Comparison of ENCODE assay signal across 1 cellular context in the genomic region with DNA sequence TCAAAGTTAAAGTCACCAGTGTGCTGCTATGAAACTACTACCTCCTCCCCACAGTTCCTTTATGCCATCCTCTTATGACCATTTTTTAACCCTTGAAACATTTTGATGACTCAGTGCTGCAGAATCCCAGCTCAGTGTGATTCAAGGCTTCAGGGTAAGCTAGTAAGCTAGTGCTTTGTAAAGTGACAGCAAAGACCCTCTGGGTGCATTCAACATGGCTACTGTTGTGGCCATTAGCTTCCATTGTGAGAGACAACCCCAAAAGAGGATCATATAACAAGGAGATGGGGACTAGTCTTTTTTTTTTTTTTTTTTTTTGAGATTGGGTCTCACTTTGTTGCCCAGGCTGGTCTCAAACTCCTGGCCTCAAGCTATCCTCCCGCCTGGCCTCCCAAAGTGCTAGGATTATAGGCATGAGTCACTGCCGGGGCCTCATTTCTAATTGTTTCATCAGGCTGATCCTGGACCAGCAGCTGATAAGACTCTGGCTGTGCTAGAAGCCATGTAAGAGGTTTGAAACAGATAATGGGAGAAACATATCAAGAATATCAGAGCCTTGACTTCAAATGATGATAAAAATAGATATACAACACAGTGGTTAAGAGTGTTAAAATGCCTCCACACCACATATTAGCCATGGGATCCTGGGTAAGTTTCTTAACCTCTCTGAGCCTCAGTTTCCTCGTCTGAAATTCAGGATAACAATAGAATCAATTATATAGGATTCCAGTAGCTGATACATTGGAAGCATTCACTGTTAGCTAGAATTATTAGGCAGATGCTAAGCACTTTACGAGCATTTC.
TF ChIP-seq lines count a peak whose summit lies in the region.

No MANE protein-coding gene starts in this region.

TF ChIP-seq in K562, 482 proteins besides CTCF, POLR2A, EP300 and RAD21 (continued from another document and continues in another):
- no peak for TF ChIP-seq FUS (optimal IDR thresholded peaks at IDR 0.05; ENCODE audit: low read depth, low read length)
- TF ChIP-seq, protein P1, sequence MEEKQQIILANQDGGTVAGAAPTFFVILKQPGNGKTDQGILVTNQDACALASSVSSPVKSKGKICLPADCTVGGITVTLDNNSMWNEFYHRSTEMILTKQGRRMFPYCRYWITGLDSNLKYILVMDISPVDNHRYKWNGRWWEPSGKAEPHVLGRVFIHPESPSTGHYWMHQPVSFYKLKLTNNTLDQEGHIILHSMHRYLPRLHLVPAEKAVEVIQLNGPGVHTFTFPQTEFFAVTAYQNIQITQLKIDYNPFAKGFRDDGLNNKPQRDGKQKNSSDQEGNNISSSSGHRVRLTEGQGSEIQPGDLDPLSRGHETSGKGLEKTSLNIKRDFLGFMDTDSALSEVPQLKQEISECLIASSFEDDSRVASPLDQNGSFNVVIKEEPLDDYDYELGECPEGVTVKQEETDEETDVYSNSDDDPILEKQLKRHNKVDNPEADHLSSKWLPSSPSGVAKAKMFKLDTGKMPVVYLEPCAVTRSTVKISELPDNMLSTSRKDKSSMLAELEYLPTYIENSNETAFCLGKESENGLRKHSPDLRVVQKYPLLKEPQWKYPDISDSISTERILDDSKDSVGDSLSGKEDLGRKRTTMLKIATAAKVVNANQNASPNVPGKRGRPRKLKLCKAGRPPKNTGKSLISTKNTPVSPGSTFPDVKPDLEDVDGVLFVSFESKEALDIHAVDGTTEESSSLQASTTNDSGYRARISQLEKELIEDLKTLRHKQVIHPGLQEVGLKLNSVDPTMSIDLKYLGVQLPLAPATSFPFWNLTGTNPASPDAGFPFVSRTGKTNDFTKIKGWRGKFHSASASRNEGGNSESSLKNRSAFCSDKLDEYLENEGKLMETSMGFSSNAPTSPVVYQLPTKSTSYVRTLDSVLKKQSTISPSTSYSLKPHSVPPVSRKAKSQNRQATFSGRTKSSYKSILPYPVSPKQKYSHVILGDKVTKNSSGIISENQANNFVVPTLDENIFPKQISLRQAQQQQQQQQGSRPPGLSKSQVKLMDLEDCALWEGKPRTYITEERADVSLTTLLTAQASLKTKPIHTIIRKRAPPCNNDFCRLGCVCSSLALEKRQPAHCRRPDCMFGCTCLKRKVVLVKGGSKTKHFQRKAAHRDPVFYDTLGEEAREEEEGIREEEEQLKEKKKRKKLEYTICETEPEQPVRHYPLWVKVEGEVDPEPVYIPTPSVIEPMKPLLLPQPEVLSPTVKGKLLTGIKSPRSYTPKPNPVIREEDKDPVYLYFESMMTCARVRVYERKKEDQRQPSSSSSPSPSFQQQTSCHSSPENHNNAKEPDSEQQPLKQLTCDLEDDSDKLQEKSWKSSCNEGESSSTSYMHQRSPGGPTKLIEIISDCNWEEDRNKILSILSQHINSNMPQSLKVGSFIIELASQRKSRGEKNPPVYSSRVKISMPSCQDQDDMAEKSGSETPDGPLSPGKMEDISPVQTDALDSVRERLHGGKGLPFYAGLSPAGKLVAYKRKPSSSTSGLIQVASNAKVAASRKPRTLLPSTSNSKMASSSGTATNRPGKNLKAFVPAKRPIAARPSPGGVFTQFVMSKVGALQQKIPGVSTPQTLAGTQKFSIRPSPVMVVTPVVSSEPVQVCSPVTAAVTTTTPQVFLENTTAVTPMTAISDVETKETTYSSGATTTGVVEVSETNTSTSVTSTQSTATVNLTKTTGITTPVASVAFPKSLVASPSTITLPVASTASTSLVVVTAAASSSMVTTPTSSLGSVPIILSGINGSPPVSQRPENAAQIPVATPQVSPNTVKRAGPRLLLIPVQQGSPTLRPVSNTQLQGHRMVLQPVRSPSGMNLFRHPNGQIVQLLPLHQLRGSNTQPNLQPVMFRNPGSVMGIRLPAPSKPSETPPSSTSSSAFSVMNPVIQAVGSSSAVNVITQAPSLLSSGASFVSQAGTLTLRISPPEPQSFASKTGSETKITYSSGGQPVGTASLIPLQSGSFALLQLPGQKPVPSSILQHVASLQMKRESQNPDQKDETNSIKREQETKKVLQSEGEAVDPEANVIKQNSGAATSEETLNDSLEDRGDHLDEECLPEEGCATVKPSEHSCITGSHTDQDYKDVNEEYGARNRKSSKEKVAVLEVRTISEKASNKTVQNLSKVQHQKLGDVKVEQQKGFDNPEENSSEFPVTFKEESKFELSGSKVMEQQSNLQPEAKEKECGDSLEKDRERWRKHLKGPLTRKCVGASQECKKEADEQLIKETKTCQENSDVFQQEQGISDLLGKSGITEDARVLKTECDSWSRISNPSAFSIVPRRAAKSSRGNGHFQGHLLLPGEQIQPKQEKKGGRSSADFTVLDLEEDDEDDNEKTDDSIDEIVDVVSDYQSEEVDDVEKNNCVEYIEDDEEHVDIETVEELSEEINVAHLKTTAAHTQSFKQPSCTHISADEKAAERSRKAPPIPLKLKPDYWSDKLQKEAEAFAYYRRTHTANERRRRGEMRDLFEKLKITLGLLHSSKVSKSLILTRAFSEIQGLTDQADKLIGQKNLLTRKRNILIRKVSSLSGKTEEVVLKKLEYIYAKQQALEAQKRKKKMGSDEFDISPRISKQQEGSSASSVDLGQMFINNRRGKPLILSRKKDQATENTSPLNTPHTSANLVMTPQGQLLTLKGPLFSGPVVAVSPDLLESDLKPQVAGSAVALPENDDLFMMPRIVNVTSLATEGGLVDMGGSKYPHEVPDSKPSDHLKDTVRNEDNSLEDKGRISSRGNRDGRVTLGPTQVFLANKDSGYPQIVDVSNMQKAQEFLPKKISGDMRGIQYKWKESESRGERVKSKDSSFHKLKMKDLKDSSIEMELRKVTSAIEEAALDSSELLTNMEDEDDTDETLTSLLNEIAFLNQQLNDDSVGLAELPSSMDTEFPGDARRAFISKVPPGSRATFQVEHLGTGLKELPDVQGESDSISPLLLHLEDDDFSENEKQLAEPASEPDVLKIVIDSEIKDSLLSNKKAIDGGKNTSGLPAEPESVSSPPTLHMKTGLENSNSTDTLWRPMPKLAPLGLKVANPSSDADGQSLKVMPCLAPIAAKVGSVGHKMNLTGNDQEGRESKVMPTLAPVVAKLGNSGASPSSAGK (IDR thresholded peaks at IDR 0.05): peak; percentile 46
- peak; percentile 36; the same call in 1 of the 2 replicates for TF ChIP-seq CREB1 (IDR thresholded peaks at IDR 0.05)
- TF ChIP-seq CREB1 (CRISPR knock-in tag; IDR thresholded peaks at IDR 0.05): no peak
- no peak for TF ChIP-seq TCF7L2 (IDR thresholded peaks at IDR 0.05; ENCODE audit: low read depth, low read length)
- no peak for TF ChIP-seq NELFE (IDR thresholded peaks at IDR 0.05; ENCODE audit: insufficient read depth, insufficient read length)
- no peak for TF ChIP-seq ZNF232 (CRISPR knock-in tag; IDR thresholded peaks at IDR 0.05)
- TF ChIP-seq, protein P2, sequence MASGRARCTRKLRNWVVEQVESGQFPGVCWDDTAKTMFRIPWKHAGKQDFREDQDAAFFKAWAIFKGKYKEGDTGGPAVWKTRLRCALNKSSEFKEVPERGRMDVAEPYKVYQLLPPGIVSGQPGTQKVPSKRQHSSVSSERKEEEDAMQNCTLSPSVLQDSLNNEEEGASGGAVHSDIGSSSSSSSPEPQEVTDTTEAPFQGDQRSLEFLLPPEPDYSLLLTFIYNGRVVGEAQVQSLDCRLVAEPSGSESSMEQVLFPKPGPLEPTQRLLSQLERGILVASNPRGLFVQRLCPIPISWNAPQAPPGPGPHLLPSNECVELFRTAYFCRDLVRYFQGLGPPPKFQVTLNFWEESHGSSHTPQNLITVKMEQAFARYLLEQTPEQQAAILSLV (tag; IDR thresholded peaks at IDR 0.05): 0 out of 2 replicates have a peak, but pooled peaks have one; percentile 72
- TF ChIP-seq MTA1 (IDR thresholded peaks at IDR 0.05; ENCODE audit: borderline replicate concordance): peak; percentile 62; the same call in 1 of the 2 replicates
- no peak for TF ChIP-seq MED1 (CRISPR knock-in tag; IDR thresholded peaks at IDR 0.05; ENCODE audit: borderline replicate concordance)
- peak; percentile 94 to 96 for TF ChIP-seq TRIM24 (IDR thresholded peaks at IDR 0.05)
- TF ChIP-seq, protein P3, sequence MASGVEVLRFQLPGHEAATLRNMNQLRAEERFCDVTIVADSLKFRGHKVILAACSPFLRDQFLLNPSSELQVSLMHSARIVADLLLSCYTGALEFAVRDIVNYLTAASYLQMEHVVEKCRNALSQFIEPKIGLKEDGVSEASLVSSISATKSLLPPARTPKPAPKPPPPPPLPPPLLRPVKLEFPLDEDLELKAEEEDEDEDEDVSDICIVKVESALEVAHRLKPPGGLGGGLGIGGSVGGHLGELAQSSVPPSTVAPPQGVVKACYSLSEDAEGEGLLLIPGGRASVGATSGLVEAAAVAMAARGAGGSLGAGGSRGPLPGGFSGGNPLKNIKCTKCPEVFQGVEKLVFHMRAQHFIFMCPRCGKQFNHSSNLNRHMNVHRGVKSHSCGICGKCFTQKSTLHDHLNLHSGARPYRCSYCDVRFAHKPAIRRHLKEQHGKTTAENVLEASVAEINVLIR (CRISPR knock-in tag; IDR thresholded peaks at IDR 0.05): 0 out of 2 replicates have a peak, but pooled peaks have one; percentile 36
- 0 out of 2 replicates have a peak, but pooled peaks have one; percentile 13 for TF ChIP-seq SNIP1 (IDR thresholded peaks at IDR 0.05; ENCODE audit: low read depth)
- TF ChIP-seq HOXB6 (CRISPR knock-in tag; IDR thresholded peaks at IDR 0.05; ENCODE audit: borderline replicate concordance): no peak
- TF ChIP-seq, protein P4, sequence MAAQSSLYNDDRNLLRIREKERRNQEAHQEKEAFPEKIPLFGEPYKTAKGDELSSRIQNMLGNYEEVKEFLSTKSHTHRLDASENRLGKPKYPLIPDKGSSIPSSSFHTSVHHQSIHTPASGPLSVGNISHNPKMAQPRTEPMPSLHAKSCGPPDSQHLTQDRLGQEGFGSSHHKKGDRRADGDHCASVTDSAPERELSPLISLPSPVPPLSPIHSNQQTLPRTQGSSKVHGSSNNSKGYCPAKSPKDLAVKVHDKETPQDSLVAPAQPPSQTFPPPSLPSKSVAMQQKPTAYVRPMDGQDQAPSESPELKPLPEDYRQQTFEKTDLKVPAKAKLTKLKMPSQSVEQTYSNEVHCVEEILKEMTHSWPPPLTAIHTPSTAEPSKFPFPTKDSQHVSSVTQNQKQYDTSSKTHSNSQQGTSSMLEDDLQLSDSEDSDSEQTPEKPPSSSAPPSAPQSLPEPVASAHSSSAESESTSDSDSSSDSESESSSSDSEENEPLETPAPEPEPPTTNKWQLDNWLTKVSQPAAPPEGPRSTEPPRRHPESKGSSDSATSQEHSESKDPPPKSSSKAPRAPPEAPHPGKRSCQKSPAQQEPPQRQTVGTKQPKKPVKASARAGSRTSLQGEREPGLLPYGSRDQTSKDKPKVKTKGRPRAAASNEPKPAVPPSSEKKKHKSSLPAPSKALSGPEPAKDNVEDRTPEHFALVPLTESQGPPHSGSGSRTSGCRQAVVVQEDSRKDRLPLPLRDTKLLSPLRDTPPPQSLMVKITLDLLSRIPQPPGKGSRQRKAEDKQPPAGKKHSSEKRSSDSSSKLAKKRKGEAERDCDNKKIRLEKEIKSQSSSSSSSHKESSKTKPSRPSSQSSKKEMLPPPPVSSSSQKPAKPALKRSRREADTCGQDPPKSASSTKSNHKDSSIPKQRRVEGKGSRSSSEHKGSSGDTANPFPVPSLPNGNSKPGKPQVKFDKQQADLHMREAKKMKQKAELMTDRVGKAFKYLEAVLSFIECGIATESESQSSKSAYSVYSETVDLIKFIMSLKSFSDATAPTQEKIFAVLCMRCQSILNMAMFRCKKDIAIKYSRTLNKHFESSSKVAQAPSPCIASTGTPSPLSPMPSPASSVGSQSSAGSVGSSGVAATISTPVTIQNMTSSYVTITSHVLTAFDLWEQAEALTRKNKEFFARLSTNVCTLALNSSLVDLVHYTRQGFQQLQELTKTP (IDR thresholded peaks at IDR 0.05; ENCODE audit: low read depth in 1 of 2, partially characterized antibody in 2 of 2): peak; percentile 77 to 89
- 0 out of 2 replicates have a peak, but pooled peaks have one; percentile 52 for TF ChIP-seq ZNF23 (CRISPR knock-in tag; IDR thresholded peaks at IDR 0.05)
- no peak for TF ChIP-seq PHB (CRISPR knock-in tag; IDR thresholded peaks at IDR 0.05)
- peak; percentile 95 for TF ChIP-seq SMARCA4 (IDR thresholded peaks at IDR 0.05)
- TF ChIP-seq, protein P5, sequence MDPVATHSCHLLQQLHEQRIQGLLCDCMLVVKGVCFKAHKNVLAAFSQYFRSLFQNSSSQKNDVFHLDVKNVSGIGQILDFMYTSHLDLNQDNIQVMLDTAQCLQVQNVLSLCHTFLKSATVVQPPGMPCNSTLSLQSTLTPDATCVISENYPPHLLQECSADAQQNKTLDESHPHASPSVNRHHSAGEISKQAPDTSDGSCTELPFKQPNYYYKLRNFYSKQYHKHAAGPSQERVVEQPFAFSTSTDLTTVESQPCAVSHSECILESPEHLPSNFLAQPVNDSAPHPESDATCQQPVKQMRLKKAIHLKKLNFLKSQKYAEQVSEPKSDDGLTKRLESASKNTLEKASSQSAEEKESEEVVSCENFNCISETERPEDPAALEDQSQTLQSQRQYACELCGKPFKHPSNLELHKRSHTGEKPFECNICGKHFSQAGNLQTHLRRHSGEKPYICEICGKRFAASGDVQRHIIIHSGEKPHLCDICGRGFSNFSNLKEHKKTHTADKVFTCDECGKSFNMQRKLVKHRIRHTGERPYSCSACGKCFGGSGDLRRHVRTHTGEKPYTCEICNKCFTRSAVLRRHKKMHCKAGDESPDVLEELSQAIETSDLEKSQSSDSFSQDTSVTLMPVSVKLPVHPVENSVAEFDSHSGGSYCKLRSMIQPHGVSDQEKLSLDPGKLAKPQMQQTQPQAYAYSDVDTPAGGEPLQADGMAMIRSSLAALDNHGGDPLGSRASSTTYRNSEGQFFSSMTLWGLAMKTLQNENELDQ (CRISPR knock-in tag; IDR thresholded peaks at IDR 0.05; ENCODE audit: borderline replicate concordance): no peak
- peak; percentile 36; the same call in 1 of the 2 replicates for TF ChIP-seq MECOM (CRISPR knock-in tag; IDR thresholded peaks at IDR 0.05)
- TF ChIP-seq SMAD4 (CRISPR knock-in tag; conservative IDR thresholded peaks at IDR 0.05): peak; percentile 89
- peak; percentile 73 for TF ChIP-seq ETV1 (tag; conservative IDR thresholded peaks at IDR 0.05; ENCODE audit: low read depth)
- TF ChIP-seq CCNT2 (IDR thresholded peaks at IDR 0.05; ENCODE audit: borderline replicate concordance, extremely low read depth, insufficient read length, low read depth, low read length): peak; percentile 62
- peak; percentile 22; the same call in 1 of the 2 replicates for TF ChIP-seq MTA2 (IDR thresholded peaks at IDR 0.05; ENCODE audit: low read depth)
- no peak for TF ChIP-seq TCF7 (IDR thresholded peaks at IDR 0.05; ENCODE audit: borderline replicate concordance)
